Comparison of ENCODE assay signal across 24 cellular contexts in genomic region chr18:79463424-79463960, GRCh38.
"Had no signal": no experiment of that assay in that cellular context is flagged by ENCODE, and none has a peak within 500 bp of the region (broad histone marks: within the 10 kb centered on the region; RNA-seq: fewer than 3 reads in every experiment).

No MANE protein-coding gene starts in this region.

- H3K27ac Mint-ChIP-seq: activated CD4-positive, alpha-beta T cell treated with anti-CD3 and anti-CD28 coated beads for 36 hours; immature natural killer cell; progenitor cell of endocrine pancreas had no signal

- H3K27me3 Mint-ChIP-seq: activated CD4-positive, alpha-beta T cell treated with anti-CD3 and anti-CD28 coated beads for 36 hours; activated naive CD8-positive, alpha-beta T cell treated with anti-CD3 and anti-CD28 coated beads for 36 hours; naive thymus-derived CD4-positive, alpha-beta T cell; progenitor cell of endocrine pancreas had no signal

- H3K4me3 Mint-ChIP-seq: activated CD4-positive, alpha-beta T cell treated with anti-CD3 and anti-CD28 coated beads for 36 hours; activated naive CD8-positive, alpha-beta T cell treated with anti-CD3 and anti-CD28 coated beads for 36 hours; immature natural killer cell; naive thymus-derived CD4-positive, alpha-beta T cell had no signal

- H3K27me3 ChIP-seq: esophagus muscularis mucosa, hepatocyte, sigmoid colon, tibial nerve had no signal

- ATAC-seq: activated CD4-positive, alpha-beta T cell treated with anti-CD3 and anti-CD28 coated beads for 36 hours; left lobe of liver; lower lobe of right lung; naive thymus-derived CD4-positive, alpha-beta T cell had no signal

- DNase-seq: activated CD4-positive, alpha-beta T cell treated with anti-CD3 and anti-CD28 coated beads for 36 hours; activated CD4-positive, alpha-beta T cell treated with anti-CD3 and anti-CD28 coated beads, Interleukin-2, amount 50 U/mL, for 4 hours; activated gamma-delta T cell; activated naive CD8-positive, alpha-beta T cell treated with anti-CD3 and anti-CD28 coated beads for 36 hours; amygdala; cerebellar nuclear complex; glutamatergic neuron; immature natural killer cell; lower lobe of right lung; naive thymus-derived CD4-positive, alpha-beta T cell; retina; sigmoid colon; stimulated activated CD4-positive, alpha-beta T cell treated with anti-CD3 and anti-CD28 coated beads, Interleukin-2, amount 100 ng/mL, for 48 hours; stimulated activated CD8-positive, alpha-beta memory T cell treated with anti-CD3 and anti-CD28 coated beads, Interleukin-4, amount 100 ng/mL, for 48 hours; stimulated activated naive CD4-positive, alpha-beta T cell treated with Interleukin-2 at 50 U/mL for 16 hours; substantia nigra; T-helper 1 cell had no signal

- H3K9me3 ChIP-seq: esophagus muscularis mucosa, lower lobe of right lung, sigmoid colon, tibial nerve had no signal

- H3K9me3 Mint-ChIP-seq: activated naive CD8-positive, alpha-beta T cell treated with anti-CD3 and anti-CD28 coated beads for 36 hours; immature natural killer cell; naive thymus-derived CD4-positive, alpha-beta T cell had no signal

- H3K4me2 ChIP-seq: hepatocyte, smooth muscle cell had no signal

- H3K79me2 ChIP-seq: hepatocyte had no signal

- H3K4me3 ChIP-seq: coronary artery, esophagus muscularis mucosa, hepatocyte, lower lobe of right lung, sigmoid colon, smooth muscle cell, tibial nerve had no signal

- H3K27ac ChIP-seq: coronary artery, esophagus muscularis mucosa, hepatocyte, lower lobe of right lung, sigmoid colon, tibial nerve had no signal
